ENCODE assay signal across 21 cellular contexts in genomic region chr7:38242814-38243213, GRCh38.
DNase-seq lines count a peak whose midpoint lies in the region; ATAC-seq and TF ChIP-seq lines count a peak whose summit lies in the region.
"Had no signal": no experiment of that assay in that cellular context is flagged by ENCODE, and none has a peak within 500 bp of the region (broad histone marks: within the 10 kb centered on the region; RNA-seq: fewer than 3 reads in every experiment).

No MANE protein-coding gene starts in this region.

- H3K4me3 ChIP-seq in GM23338 (no peak overlapping the region), adrenal gland (no peak overlapping the region)
- H3K4me3 ChIP-seq: BLaER1 had no signal

- H3K9me3 ChIP-seq in adrenal gland (replicated peaks in 1 of 3), result no peaks in the 10 kb centered on the region
- H3K9me3 ChIP-seq: BLaER1, SK-N-SH had no signal

- H3K27ac ChIP-seq in C4-2B (peak overlapping the region; percentile 37; the same call in 1 of the 2 replicates), GM23338 (ENCODE audit: low read depth) (no peak overlapping the region), adrenal gland (no peak overlapping the region)
- H3K27ac ChIP-seq: BLaER1 had no signal

- no peaks in the 10 kb centered on the region for H3K9me2 ChIP-seq in GM23338 (ENCODE audit: insufficient read depth)
- H3K9me2 ChIP-seq: SK-N-SH had no signal

- no peaks in the 10 kb centered on the region for H3K4me1 Mint-ChIP-seq in GM23338
- peaks cover 71% of the 10 kb centered on the region for H3K4me1 Mint-ChIP-seq in central memory CD8-positive, alpha-beta T cell
- peaks cover 57 to 84% of the 10 kb centered on the region in 2 donors for H3K4me1 Mint-ChIP-seq in natural killer cell treated with Interleukin-12 subunit alpha and Interleukin-12 subunit beta and Interleukin-15 and Interleukin-18, amount 100 ng/mL, for 72 hours (ENCODE audit: low read depth in 2 of 2)

- no peaks in the 10 kb centered on the region for H3K27me3 Mint-ChIP-seq in GM23338 (ENCODE audit: insufficient read depth, low read depth, poor library complexity)
- no peaks in the 10 kb centered on the region for H3K27me3 Mint-ChIP-seq in central memory CD8-positive, alpha-beta T cell
- H3K27me3 Mint-ChIP-seq in natural killer cell treated with Interleukin-12 subunit alpha and Interleukin-12 subunit beta and Interleukin-15 and Interleukin-18, amount 100 ng/mL, for 72 hours, result no peaks in the 10 kb centered on the region

- 76 to 86% (median 84%) methylated on average over 6 of the region's 6 CpGs for WGBS in adrenal gland, 4 donors

- no peaks in the 10 kb centered on the region for H4K20me1 ChIP-seq in GM23338 (replicated peaks; ENCODE audit: insufficient read depth)
- H4K20me1 ChIP-seq: BLaER1 had no signal

- no peak overlapping the region for H3K4me3 Mint-ChIP-seq in GM23338
- H3K4me3 Mint-ChIP-seq in central memory CD8-positive, alpha-beta T cell, result peak overlapping the region; percentile 60
- peak overlapping the region; percentile 89 for H3K4me3 Mint-ChIP-seq in natural killer cell treated with Interleukin-12 subunit alpha and Interleukin-12 subunit beta and Interleukin-15 and Interleukin-18, amount 100 ng/mL, for 72 hours

- no peak overlapping the region for H3K4me2 ChIP-seq in GM23338
- H3K4me2 ChIP-seq: BLaER1, SK-N-SH had no signal

- 0 out of 2 replicates have a peak overlapping the region, but pooled peaks have one; percentile 12 for H2AFZ ChIP-seq in GM23338

- no peak overlapping the region for H3K27ac Mint-ChIP-seq in GM23338
- H3K27ac Mint-ChIP-seq in central memory CD8-positive, alpha-beta T cell (ENCODE audit: low read depth), result peak overlapping the region; percentile 91
- peak overlapping the region; percentile 88 to 94 for H3K27ac Mint-ChIP-seq in natural killer cell treated with Interleukin-12 subunit alpha and Interleukin-12 subunit beta and Interleukin-15 and Interleukin-18, amount 100 ng/mL, for 72 hours

- H3K27me3 ChIP-seq in GM23338 (ENCODE audit: insufficient read depth) (no peaks in the 10 kb centered on the region), adrenal gland (no peaks in the 10 kb centered on the region)
- H3K27me3 ChIP-seq: BLaER1 had no signal

- no peaks in the 10 kb centered on the region for H3K36me3 ChIP-seq in GM23338 (ENCODE audit: insufficient read depth)
- no peaks in the 10 kb centered on the region for H3K36me3 ChIP-seq in adrenal gland (replicated peaks in 1 of 2)
- H3K36me3 ChIP-seq: BLaER1 had no signal

- no peak for TF ChIP-seq POLR2A in adrenal gland (IDR thresholded peaks at IDR 0.05)

- DNase-seq in GM23338 (ENCODE audit: low spot score) (no peak), activated gamma-delta T cell treated with Interleukin-2 at 50 U/mL for 16 hours (no peak), adrenal gland (no peak), HCEC 1CT (no peak)
- no peak for DNase-seq in central memory CD8-positive, alpha-beta T cell (ENCODE audit: low spot score in 2 of 2)
- DNase-seq in natural killer cell treated with Interleukin-12 subunit alpha and Interleukin-12 subunit beta and Interleukin-15 and Interleukin-18, amount 100 ng/mL, for 72 hours (ENCODE audit: low spot score), result no peak
- DNase-seq in activated effector memory CD4-positive, alpha-beta T cell treated with Interleukin-2 at 50 U/mL for 16 hours, result no peak
- DNase-seq: DMS53, GDM1, MM.1S, NCI-H1092 treated with DMSO at 0.1 percent for 48 hours, NCI-H1436 treated with DMSO at 0.1 percent for 48 hours, NCI-H1930, NCI-H345, NCI-H524, NCI-H82, SIG-M5, SK-N-SH had no signal

- H3K36me3 Mint-ChIP-seq in GM23338 (ENCODE audit: low read depth), result no peaks in the 10 kb centered on the region
- H3K36me3 Mint-ChIP-seq in central memory CD8-positive, alpha-beta T cell (ENCODE audit: insufficient read depth), result peaks cover 81% of the 10 kb centered on the region
- H3K36me3 Mint-ChIP-seq in natural killer cell treated with Interleukin-12 subunit alpha and Interleukin-12 subunit beta and Interleukin-15 and Interleukin-18, amount 100 ng/mL, for 72 hours, result peaks cover 61% of the 10 kb centered on the region

- intact Hi-C loops in adrenal gland (cut with DNase I), result no loop called here

- H3F3A ChIP-seq in GM23338 (replicated peaks; ENCODE audit: low read depth), result no peaks in the 10 kb centered on the region

- no peaks in the 10 kb centered on the region for H3K79me2 ChIP-seq in GM23338 (replicated peaks; ENCODE audit: insufficient read depth)

- no peaks in the 10 kb centered on the region for H3K9me3 Mint-ChIP-seq in GM23338
- no peaks in the 10 kb centered on the region for H3K9me3 Mint-ChIP-seq in central memory CD8-positive, alpha-beta T cell
- no peaks in the 10 kb centered on the region for H3K9me3 Mint-ChIP-seq in natural killer cell treated with Interleukin-12 subunit alpha and Interleukin-12 subunit beta and Interleukin-15 and Interleukin-18, amount 100 ng/mL, for 72 hours

- ATAC-seq in GM23338, result no peak
- peak; percentile 65 for ATAC-seq in central memory CD8-positive, alpha-beta T cell (replicated peaks; ENCODE audit: extremely low read depth, poor library complexity, severe bottlenecking)
- peak in 1 of 2 donors; percentile 56 for ATAC-seq in natural killer cell treated with Interleukin-12 subunit alpha and Interleukin-12 subunit beta and Interleukin-15 and Interleukin-18, amount 100 ng/mL, for 72 hours
- ATAC-seq: Panc1 had no signal

- TF ChIP-seq CTCF in C4-2B (conservative IDR thresholded peaks at IDR 0.05) (no peak), GM23338 (conservative IDR thresholded peaks at IDR 0.05; ENCODE audit: low read depth in 2 of 2) (no peak), adrenal gland (IDR thresholded peaks at IDR 0.05) (no peak)

- no peaks in the 10 kb centered on the region for H3K4me1 ChIP-seq in GM23338 (ENCODE audit: insufficient read depth)
- H3K4me1 ChIP-seq in adrenal gland (replicated peaks in 1 of 2), result no peaks in the 10 kb centered on the region
- H3K4me1 ChIP-seq: BLaER1 had no signal

TF ChIP-seq in GM23338, 12 proteins besides CTCF, POLR2A, EP300 and RAD21:
- TF ChIP-seq JUNB (IDR thresholded peaks at IDR 0.05; ENCODE audit: unreplicated experiment) (no peak), ZNF114 (CRISPR knock-in tag; IDR thresholded peaks at IDR 0.05) (no peak), NANOG (IDR thresholded peaks at IDR 0.05; ENCODE audit: borderline replicate concordance) (no peak), POLR2AphosphoS5 (IDR thresholded peaks at IDR 0.05; ENCODE audit: low read depth) (no peak), CREB1 (CRISPR knock-in tag; IDR thresholded peaks at IDR 0.05; ENCODE audit: low read depth) (no peak), STAT1 (IDR thresholded peaks at IDR 0.05; ENCODE audit: unreplicated experiment) (no peak), EZH2phosphoT487 (IDR thresholded peaks at IDR 0.05; ENCODE audit: unreplicated experiment) (no peak), ETS1 (IDR thresholded peaks at IDR 0.05) (no peak)
TF ChIP-seq in GM23338: peak in this region for 0.
